Comparison of ENCODE assay signal across 2 cellular contexts in the genomic region with DNA sequence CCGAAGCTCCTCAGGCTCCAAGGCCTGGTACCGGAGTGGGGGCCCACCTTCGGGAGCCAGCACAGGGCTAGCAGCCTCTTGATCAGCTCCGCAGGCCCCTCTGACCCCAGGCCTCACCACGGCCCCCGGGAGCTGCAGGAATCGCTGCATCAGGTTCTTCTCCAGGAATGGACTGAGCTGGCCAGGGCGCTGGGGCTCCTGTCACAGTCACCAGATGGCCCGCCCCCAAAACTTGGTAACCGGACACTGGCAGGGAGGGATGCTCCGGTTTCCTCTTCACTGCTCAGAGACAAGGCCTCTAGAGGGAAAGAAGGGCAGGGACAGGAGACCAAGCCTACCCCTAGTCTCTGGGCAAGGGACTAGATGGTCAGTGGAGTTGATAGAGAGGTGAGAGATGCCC.
TF ChIP-seq lines count a peak whose summit lies in the region.

No MANE protein-coding gene starts in this region.

TF ChIP-seq in SK-N-SH treated with all-trans-retinoic acid at 6 μM for 48 hours, 23 proteins besides CTCF, POLR2A, EP300 and RAD21 (continued from another document):
- TF ChIP-seq, protein P1, sequence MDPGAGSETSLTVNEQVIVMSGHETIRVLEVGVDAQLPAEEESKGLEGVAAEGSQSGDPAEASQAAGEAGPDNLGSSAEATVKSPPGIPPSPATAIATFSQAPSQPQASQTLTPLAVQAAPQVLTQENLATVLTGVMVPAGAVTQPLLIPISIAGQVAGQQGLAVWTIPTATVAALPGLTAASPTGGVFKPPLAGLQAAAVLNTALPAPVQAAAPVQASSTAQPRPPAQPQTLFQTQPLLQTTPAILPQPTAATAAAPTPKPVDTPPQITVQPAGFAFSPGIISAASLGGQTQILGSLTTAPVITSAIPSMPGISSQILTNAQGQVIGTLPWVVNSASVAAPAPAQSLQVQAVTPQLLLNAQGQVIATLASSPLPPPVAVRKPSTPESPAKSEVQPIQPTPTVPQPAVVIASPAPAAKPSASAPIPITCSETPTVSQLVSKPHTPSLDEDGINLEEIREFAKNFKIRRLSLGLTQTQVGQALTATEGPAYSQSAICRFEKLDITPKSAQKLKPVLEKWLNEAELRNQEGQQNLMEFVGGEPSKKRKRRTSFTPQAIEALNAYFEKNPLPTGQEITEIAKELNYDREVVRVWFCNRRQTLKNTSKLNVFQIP (CRISPR knock-in tag; IDR thresholded peaks at IDR 0.05; ENCODE audit: borderline replicate concordance, low read depth), result no peak
- TF ChIP-seq PPARA (CRISPR knock-in tag; IDR thresholded peaks at IDR 0.05; ENCODE audit: borderline replicate concordance) (no peak), BACH2 (CRISPR knock-in tag; IDR thresholded peaks at IDR 0.05; ENCODE audit: borderline replicate concordance) (no peak), RARB (CRISPR knock-in tag; IDR thresholded peaks at IDR 0.05) (no peak), GLIS3 (CRISPR knock-in tag; IDR thresholded peaks at IDR 0.05) (no peak), ZFP30 (CRISPR knock-in tag; IDR thresholded peaks at IDR 0.05) (no peak), ZFP3 (CRISPR knock-in tag; IDR thresholded peaks at IDR 0.05) (no peak), CSDC2 (CRISPR knock-in tag; IDR thresholded peaks at IDR 0.05) (no peak), ZNF565 (CRISPR knock-in tag; conservative IDR thresholded peaks at IDR 0.05; ENCODE audit: low read depth) (no peak)
- TF ChIP-seq, protein P2, sequence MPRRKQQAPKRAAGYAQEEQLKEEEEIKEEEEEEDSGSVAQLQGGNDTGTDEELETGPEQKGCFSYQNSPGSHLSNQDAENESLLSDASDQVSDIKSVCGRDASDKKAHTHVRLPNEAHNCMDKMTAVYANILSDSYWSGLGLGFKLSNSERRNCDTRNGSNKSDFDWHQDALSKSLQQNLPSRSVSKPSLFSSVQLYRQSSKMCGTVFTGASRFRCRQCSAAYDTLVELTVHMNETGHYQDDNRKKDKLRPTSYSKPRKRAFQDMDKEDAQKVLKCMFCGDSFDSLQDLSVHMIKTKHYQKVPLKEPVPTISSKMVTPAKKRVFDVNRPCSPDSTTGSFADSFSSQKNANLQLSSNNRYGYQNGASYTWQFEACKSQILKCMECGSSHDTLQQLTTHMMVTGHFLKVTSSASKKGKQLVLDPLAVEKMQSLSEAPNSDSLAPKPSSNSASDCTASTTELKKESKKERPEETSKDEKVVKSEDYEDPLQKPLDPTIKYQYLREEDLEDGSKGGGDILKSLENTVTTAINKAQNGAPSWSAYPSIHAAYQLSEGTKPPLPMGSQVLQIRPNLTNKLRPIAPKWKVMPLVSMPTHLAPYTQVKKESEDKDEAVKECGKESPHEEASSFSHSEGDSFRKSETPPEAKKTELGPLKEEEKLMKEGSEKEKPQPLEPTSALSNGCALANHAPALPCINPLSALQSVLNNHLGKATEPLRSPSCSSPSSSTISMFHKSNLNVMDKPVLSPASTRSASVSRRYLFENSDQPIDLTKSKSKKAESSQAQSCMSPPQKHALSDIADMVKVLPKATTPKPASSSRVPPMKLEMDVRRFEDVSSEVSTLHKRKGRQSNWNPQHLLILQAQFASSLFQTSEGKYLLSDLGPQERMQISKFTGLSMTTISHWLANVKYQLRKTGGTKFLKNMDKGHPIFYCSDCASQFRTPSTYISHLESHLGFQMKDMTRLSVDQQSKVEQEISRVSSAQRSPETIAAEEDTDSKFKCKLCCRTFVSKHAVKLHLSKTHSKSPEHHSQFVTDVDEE (CRISPR knock-in tag; IDR thresholded peaks at IDR 0.05), result no peak
- TF ChIP-seq, protein P3, sequence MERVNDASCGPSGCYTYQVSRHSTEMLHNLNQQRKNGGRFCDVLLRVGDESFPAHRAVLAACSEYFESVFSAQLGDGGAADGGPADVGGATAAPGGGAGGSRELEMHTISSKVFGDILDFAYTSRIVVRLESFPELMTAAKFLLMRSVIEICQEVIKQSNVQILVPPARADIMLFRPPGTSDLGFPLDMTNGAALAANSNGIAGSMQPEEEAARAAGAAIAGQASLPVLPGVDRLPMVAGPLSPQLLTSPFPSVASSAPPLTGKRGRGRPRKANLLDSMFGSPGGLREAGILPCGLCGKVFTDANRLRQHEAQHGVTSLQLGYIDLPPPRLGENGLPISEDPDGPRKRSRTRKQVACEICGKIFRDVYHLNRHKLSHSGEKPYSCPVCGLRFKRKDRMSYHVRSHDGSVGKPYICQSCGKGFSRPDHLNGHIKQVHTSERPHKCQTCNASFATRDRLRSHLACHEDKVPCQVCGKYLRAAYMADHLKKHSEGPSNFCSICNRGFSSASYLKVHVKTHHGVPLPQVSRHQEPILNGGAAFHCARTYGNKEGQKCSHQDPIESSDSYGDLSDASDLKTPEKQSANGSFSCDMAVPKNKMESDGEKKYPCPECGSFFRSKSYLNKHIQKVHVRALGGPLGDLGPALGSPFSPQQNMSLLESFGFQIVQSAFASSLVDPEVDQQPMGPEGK (CRISPR knock-in tag; IDR thresholded peaks at IDR 0.05; ENCODE audit: borderline replicate concordance), result no peak

TF ChIP-seq in SK-N-SH, 30 proteins besides CTCF, POLR2A, EP300 and RAD21 (continued from another document):
- TF ChIP-seq TCF12 (IDR thresholded peaks at IDR 0.05), result no peak
- TF ChIP-seq, protein P4, sequence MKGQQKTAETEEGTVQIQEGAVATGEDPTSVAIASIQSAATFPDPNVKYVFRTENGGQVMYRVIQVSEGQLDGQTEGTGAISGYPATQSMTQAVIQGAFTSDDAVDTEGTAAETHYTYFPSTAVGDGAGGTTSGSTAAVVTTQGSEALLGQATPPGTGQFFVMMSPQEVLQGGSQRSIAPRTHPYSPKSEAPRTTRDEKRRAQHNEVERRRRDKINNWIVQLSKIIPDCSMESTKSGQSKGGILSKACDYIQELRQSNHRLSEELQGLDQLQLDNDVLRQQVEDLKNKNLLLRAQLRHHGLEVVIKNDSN (IDR thresholded peaks at IDR 0.05; ENCODE audit: borderline replicate concordance, low read depth), result no peak
- TF ChIP-seq, protein P5, sequence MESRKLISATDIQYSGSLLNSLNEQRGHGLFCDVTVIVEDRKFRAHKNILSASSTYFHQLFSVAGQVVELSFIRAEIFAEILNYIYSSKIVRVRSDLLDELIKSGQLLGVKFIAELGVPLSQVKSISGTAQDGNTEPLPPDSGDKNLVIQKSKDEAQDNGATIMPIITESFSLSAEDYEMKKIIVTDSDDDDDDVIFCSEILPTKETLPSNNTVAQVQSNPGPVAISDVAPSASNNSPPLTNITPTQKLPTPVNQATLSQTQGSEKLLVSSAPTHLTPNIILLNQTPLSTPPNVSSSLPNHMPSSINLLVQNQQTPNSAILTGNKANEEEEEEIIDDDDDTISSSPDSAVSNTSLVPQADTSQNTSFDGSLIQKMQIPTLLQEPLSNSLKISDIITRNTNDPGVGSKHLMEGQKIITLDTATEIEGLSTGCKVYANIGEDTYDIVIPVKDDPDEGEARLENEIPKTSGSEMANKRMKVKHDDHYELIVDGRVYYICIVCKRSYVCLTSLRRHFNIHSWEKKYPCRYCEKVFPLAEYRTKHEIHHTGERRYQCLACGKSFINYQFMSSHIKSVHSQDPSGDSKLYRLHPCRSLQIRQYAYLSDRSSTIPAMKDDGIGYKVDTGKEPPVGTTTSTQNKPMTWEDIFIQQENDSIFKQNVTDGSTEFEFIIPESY (IDR thresholded peaks at IDR 0.05; ENCODE audit: borderline replicate concordance, low read depth), result no peak
- TF ChIP-seq, protein P6, sequence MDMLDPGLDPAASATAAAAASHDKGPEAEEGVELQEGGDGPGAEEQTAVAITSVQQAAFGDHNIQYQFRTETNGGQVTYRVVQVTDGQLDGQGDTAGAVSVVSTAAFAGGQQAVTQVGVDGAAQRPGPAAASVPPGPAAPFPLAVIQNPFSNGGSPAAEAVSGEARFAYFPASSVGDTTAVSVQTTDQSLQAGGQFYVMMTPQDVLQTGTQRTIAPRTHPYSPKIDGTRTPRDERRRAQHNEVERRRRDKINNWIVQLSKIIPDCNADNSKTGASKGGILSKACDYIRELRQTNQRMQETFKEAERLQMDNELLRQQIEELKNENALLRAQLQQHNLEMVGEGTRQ (IDR thresholded peaks at IDR 0.05; ENCODE audit: borderline replicate concordance, low read depth, low read length), result no peak
